In genomic region chr1:107803579-107803978, GRCh38 we compare ENCODE assay signal across 28 cellular contexts.
A peak's percentile ranks its signal among the peaks of the same experiment; 100 is the strongest.
DNase-seq lines count a peak whose midpoint lies in the region; ATAC-seq and TF ChIP-seq lines count a peak whose summit lies in the region.
"Had no signal": no experiment of that assay in that cellular context is flagged by ENCODE, and none has a peak within 500 bp of the region (broad histone marks: within the 10 kb centered on the region; RNA-seq: fewer than 3 reads in every experiment).

No MANE protein-coding gene starts in this region.

- H3K36me3 Mint-ChIP-seq in activated naive CD4-positive, alpha-beta T cell treated with anti-CD3 and anti-CD28 coated beads, Interleukin-2, amount 10 ng/mL, durations not matched to agents 7 days and 5 days, result peaks cover 13% of the 10 kb centered on the region
- H3K36me3 Mint-ChIP-seq in endothelial cell (ENCODE audit: low read depth, unreplicated experiment), result no peaks in the 10 kb centered on the region
- peaks cover 0 to 6% of the 10 kb centered on the region in 2 donors for H3K36me3 Mint-ChIP-seq in stimulated activated naive B cell treated with anti-CD40 and anti-IgM and Interleukin-4, amounts not matched to agents 10 μg/mL and 1 μg/mL and 100 μg/mL, for 72 hours
- no peaks in the 10 kb centered on the region for H3K36me3 Mint-ChIP-seq in CD4-positive, alpha-beta memory T cell

- H3K9me3 ChIP-seq in OCI-LY7 (ENCODE audit: low read length), result peaks cover 17% of the 10 kb centered on the region; the same call in 1 of the 2 replicates
- no peaks in the 10 kb centered on the region for H3K9me3 ChIP-seq in CD4-positive, alpha-beta memory T cell (ENCODE audit: control insufficient read depth in 1 of 2, low read length in 2 of 2)
- H3K9me3 ChIP-seq: BE2C, colonic mucosa had no signal

- H3K4me1 ChIP-seq in OCI-LY7 (ENCODE audit: insufficient read depth, low read length, poor library complexity, severe bottlenecking), result peaks cover 46% of the 10 kb centered on the region
- H3K4me1 ChIP-seq in CD4-positive, alpha-beta memory T cell (ENCODE audit: insufficient read depth, low read length), result peaks cover 24% of the 10 kb centered on the region
- H3K4me1 ChIP-seq: BE2C, colonic mucosa, gastroesophageal sphincter had no signal

- H3K27me3 Mint-ChIP-seq in activated naive CD4-positive, alpha-beta T cell treated with anti-CD3 and anti-CD28 coated beads, Interleukin-2, amount 10 ng/mL, durations not matched to agents 7 days and 5 days, result no peaks in the 10 kb centered on the region
- peaks cover 12% of the 10 kb centered on the region for H3K27me3 Mint-ChIP-seq in endothelial cell (ENCODE audit: unreplicated experiment)
- no peaks in the 10 kb centered on the region for H3K27me3 Mint-ChIP-seq in stimulated activated naive B cell treated with anti-CD40 and anti-IgM and Interleukin-4, amounts not matched to agents 10 μg/mL and 1 μg/mL and 100 μg/mL, for 72 hours
- H3K27me3 Mint-ChIP-seq in CD4-positive, alpha-beta memory T cell, result no peaks in the 10 kb centered on the region
- H3K27me3 Mint-ChIP-seq: activated CD4-positive, alpha-beta T cell treated with anti-CD3 and anti-CD28 coated beads for 36 hours had no signal

- peaks cover 6% of the 10 kb centered on the region for H3K9me3 Mint-ChIP-seq in activated naive CD4-positive, alpha-beta T cell treated with anti-CD3 and anti-CD28 coated beads, Interleukin-2, amount 10 ng/mL, durations not matched to agents 7 days and 5 days
- H3K9me3 Mint-ChIP-seq in endothelial cell (ENCODE audit: unreplicated experiment), result no peaks in the 10 kb centered on the region
- H3K9me3 Mint-ChIP-seq in stimulated activated naive B cell treated with anti-CD40 and anti-IgM and Interleukin-4, amounts not matched to agents 10 μg/mL and 1 μg/mL and 100 μg/mL, for 72 hours, result peaks cover 2 to 11% of the 10 kb centered on the region in 2 donors
- peaks cover 0 to 4% (median 2%) of the 10 kb centered on the region in 8 donors for H3K9me3 Mint-ChIP-seq in CD4-positive, alpha-beta memory T cell

- CTCF ChIA-PET in activated naive CD4-positive, alpha-beta T cell treated with anti-CD3 and anti-CD28 coated beads, Interleukin-2, amount 10 ng/mL, durations not matched to agents 7 days and 5 days (lab: Charles Lee), result no interaction called here
- CTCF ChIA-PET in OCI-LY7 (lab: Charles Lee; ENCODE audit: unreplicated experiment), result no interaction called here
- CTCF ChIA-PET in CD4-positive, alpha-beta memory T cell (lab: Charles Lee; ENCODE audit: partially characterized antibody), result no interaction called here

- POLR2A ChIA-PET in OCI-LY7 (lab: Charles Lee), result no interaction called here
- POLR2A ChIA-PET in CD4-positive, alpha-beta memory T cell (lab: Charles Lee; ENCODE audit: partially characterized antibody), result no interaction called here

- peak overlapping the region; percentile 67 for H3K4me2 ChIP-seq in OCI-LY7 (ENCODE audit: low read length)

- no peak for DNase-seq in activated naive CD4-positive, alpha-beta T cell treated with anti-CD3 and anti-CD28 coated beads, Interleukin-2, amount 10 ng/mL, durations not matched to agents 7 days and 5 days
- DNase-seq in activated naive CD4-positive, alpha-beta T cell (lab: John Stamatoyannopoulos, UW), result no peak
- DNase-seq in OCI-LY7 (ENCODE audit: low spot score) (no peak), endothelial cell (ENCODE audit: low spot score) (no peak), NOMO-1 treated with DMSO at 0.1 percent for 48 hours (lab: John Stamatoyannopoulos, UW; ENCODE audit: unreplicated experiment) (no peak)
- DNase-seq in stimulated activated naive B cell treated with anti-CD40 and anti-IgM and Interleukin-4, amounts not matched to agents 10 μg/mL and 1 μg/mL and 100 μg/mL, for 72 hours, result no peak
- DNase-seq in CD4-positive, alpha-beta memory T cell, result no peak
- DNase-seq: activated CD4-positive, alpha-beta T cell treated with anti-CD3 and anti-CD28 coated beads for 36 hours; activated CD8-positive, alpha-beta memory T cell treated with anti-CD3 and anti-CD28 coated beads for 24 hours; activated naive CD4-positive, alpha-beta T cell treated with anti-CD3 and anti-CD28 coated beads for 36 hours; activated T-cell treated with anti-CD3 and anti-CD28 coated beads, Interleukin-2, amount 50 U/mL, for 4 hours; aorta; BE2C; colonic mucosa; COR-L47; DMS53; HCEC 1CT; MG63; NCI-H1417; NCI-H2029 treated with DMSO at 0.1 percent for 48 hours; NCI-H345; occipital lobe had no signal

- H3K27ac Mint-ChIP-seq in activated naive CD4-positive, alpha-beta T cell treated with anti-CD3 and anti-CD28 coated beads, Interleukin-2, amount 10 ng/mL, durations not matched to agents 7 days and 5 days, result peak overlapping the region; percentile 58
- peak overlapping the region; percentile 74 for H3K27ac Mint-ChIP-seq in endothelial cell (ENCODE audit: unreplicated experiment)
- H3K27ac Mint-ChIP-seq in stimulated activated naive B cell treated with anti-CD40 and anti-IgM and Interleukin-4, amounts not matched to agents 10 μg/mL and 1 μg/mL and 100 μg/mL, for 72 hours, result peak overlapping the region; percentile 86
- peak overlapping the region in 2 of 7 donors; percentile 32 to 58 for H3K27ac Mint-ChIP-seq in CD4-positive, alpha-beta memory T cell
- H3K27ac Mint-ChIP-seq: activated naive CD4-positive, alpha-beta T cell treated with anti-CD3 and anti-CD28 coated beads for 36 hours had no signal

- TF ChIP-seq CTCF in OCI-LY7 (conservative IDR thresholded peaks at IDR 0.05; ENCODE audit: low read length), result no peak
- no peak for TF ChIP-seq CTCF in endothelial cell (IDR thresholded peaks at IDR 0.05; ENCODE audit: unreplicated experiment)

- intact Hi-C loops in OCI-LY7 (cut with micrococcal nuclease; ENCODE audit: unreplicated experiment), result loop anchor here (5.0 kb wide), 3 partner anchors 39 to 274 kb away; no protein-coding TSS in a partner anchor
- intact Hi-C loops in CD4-positive, alpha-beta memory T cell (cut with micrococcal nuclease), result no loop called here

- peaks cover 34% of the 10 kb centered on the region for H3K4me1 Mint-ChIP-seq in activated naive CD4-positive, alpha-beta T cell treated with anti-CD3 and anti-CD28 coated beads, Interleukin-2, amount 10 ng/mL, durations not matched to agents 7 days and 5 days
- peaks cover 42% of the 10 kb centered on the region for H3K4me1 Mint-ChIP-seq in endothelial cell (ENCODE audit: unreplicated experiment)
- peaks cover 42 to 87% of the 10 kb centered on the region in 2 donors for H3K4me1 Mint-ChIP-seq in stimulated activated naive B cell treated with anti-CD40 and anti-IgM and Interleukin-4, amounts not matched to agents 10 μg/mL and 1 μg/mL and 100 μg/mL, for 72 hours
- H3K4me1 Mint-ChIP-seq in CD4-positive, alpha-beta memory T cell, result peaks cover 25 to 36% (median 31%) of the 10 kb centered on the region in 4 donors

- H3K9me2 ChIP-seq in OCI-LY7 (ENCODE audit: insufficient read depth, low read length), result no peaks in the 10 kb centered on the region

- no TSS peak for BruUV-seq in OCI-LY7 (replicated peaks; lab: Mats Ljungman, UMichigan)

- H3K4me3 Mint-ChIP-seq in activated naive CD4-positive, alpha-beta T cell treated with anti-CD3 and anti-CD28 coated beads, Interleukin-2, amount 10 ng/mL, durations not matched to agents 7 days and 5 days, result no peak overlapping the region
- no peak overlapping the region for H3K4me3 Mint-ChIP-seq in endothelial cell (ENCODE audit: unreplicated experiment)
- peak overlapping the region; percentile 64 to 66 for H3K4me3 Mint-ChIP-seq in stimulated activated naive B cell treated with anti-CD40 and anti-IgM and Interleukin-4, amounts not matched to agents 10 μg/mL and 1 μg/mL and 100 μg/mL, for 72 hours
- H3K4me3 Mint-ChIP-seq in CD4-positive, alpha-beta memory T cell, result peak overlapping the region in 2 of 8 donors; percentile 31 to 42
- H3K4me3 Mint-ChIP-seq: activated CD4-positive, alpha-beta T cell treated with anti-CD3 and anti-CD28 coated beads for 36 hours; activated naive CD4-positive, alpha-beta T cell treated with anti-CD3 and anti-CD28 coated beads for 36 hours had no signal

- H2AFZ ChIP-seq in OCI-LY7 (ENCODE audit: low read length), result peak overlapping the region; percentile 56; the same call in 1 of the 2 replicates

- H4K20me1 ChIP-seq in OCI-LY7 (ENCODE audit: insufficient read depth, low read length), result no peaks in the 10 kb centered on the region

- peak overlapping the region; percentile 52 for H3K27ac ChIP-seq in OCI-LY7 (ENCODE audit: low read depth, low read length, poor library complexity, severe bottlenecking)
- no peak overlapping the region for H3K27ac ChIP-seq in CD4-positive, alpha-beta memory T cell (ENCODE audit: low read depth, low read length)
- H3K27ac ChIP-seq: colonic mucosa, gastroesophageal sphincter, tibial nerve had no signal

- no peaks in the 10 kb centered on the region; the same call in 1 of the 2 replicates for H3K36me3 ChIP-seq in OCI-LY7 (ENCODE audit: insufficient read depth, low read length)
- no peaks in the 10 kb centered on the region for H3K36me3 ChIP-seq in CD4-positive, alpha-beta memory T cell (ENCODE audit: insufficient read depth, low read length)
- H3K36me3 ChIP-seq: BE2C, colonic mucosa, gastroesophageal sphincter, MG63, tibial nerve had no signal

- H3K79me2 ChIP-seq in OCI-LY7 (ENCODE audit: insufficient read depth, low read depth, low read length), result no peaks in the 10 kb centered on the region

- ATAC-seq in stimulated activated naive B cell treated with anti-CD40 and anti-IgM and Interleukin-4, amounts not matched to agents 10 μg/mL and 1 μg/mL and 100 μg/mL, for 72 hours (replicated peaks), result no peak
- ATAC-seq in GM18909 (IDR thresholded peaks at IDR 0.05; ENCODE audit: poor library complexity, unreplicated experiment), result no peak
- ATAC-seq: esophagus mucosa, gastroesophageal sphincter, K562, left lobe of liver had no signal

- peak overlapping the region; percentile 46 for H3K4me3 ChIP-seq in OCI-LY7 (ENCODE audit: low read depth, low read length, poor library complexity, severe bottlenecking)
- no peak overlapping the region for H3K4me3 ChIP-seq in CD4-positive, alpha-beta memory T cell (ENCODE audit: low read length in 2 of 2)
- H3K4me3 ChIP-seq: colonic mucosa, gastroesophageal sphincter, K562, MG63, tibial nerve had no signal

- no peaks in the 10 kb centered on the region for H3K27me3 ChIP-seq in CD4-positive, alpha-beta memory T cell (ENCODE audit: insufficient read depth, low read length)
- H3K27me3 ChIP-seq: colonic mucosa, tibial nerve had no signal

Comparison
In these comparisons a context has a peak if more than half of its experiments do, and no peak if none do; other contexts are left out.
1. H3K4me3 Mint-ChIP-seq: peak in stimulated activated naive B cell treated with anti-CD40 and anti-IgM and Interleukin-4, amounts not matched to agents 10 μg/mL and 1 μg/mL and 100 μg/mL, for 72 hours (2 of 2); none in activated naive CD4-positive, alpha-beta T cell treated with anti-CD3 and anti-CD28 coated beads, Interleukin-2, amount 10 ng/mL, durations not matched to agents 7 days and 5 days (single experiment) and endothelial cell (single experiment).